In the genomic region with DNA sequence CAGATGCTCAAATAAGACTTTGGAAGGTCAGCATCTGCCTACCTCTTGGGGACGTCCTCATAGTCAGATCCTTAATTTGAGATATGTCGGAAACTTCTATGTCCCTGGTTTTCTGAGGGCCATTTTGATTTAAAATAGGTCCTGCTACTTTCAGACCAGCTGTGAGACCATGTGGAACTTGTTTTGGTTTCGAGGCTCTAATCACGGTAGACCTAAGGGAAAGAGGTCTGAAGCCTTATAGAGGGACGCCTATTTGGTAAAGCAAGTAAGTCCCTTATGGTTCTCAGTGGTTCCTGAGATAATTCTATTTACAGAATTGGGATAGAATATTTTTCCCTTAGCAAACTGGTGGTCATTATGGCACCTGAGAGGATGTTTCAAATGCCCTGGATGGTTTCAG, we compare ENCODE assay signal across 20 cellular contexts.
"Had no signal": no experiment of that assay in that cellular context is flagged by ENCODE, and none has a peak within 500 bp of the region (broad histone marks: within the 10 kb centered on the region; RNA-seq: fewer than 3 reads in every experiment).

No MANE protein-coding gene starts in this region.

- H3K9me3 Mint-ChIP-seq: activated CD4-positive, alpha-beta T cell treated with anti-CD3 and anti-CD28 coated beads, Interleukin-2, amount 10 ng/mL, durations not matched to agents 24 days and 14 days; activated CD8-positive, alpha-beta T cell treated with anti-CD3 and anti-CD28 coated beads for 36 hours; activated naive CD4-positive, alpha-beta T cell treated with anti-CD3 and anti-CD28 coated beads, Interleukin-2, amount 50 U/mL, for 72 hours; mesothelial cell of epicardium; natural killer cell treated with Interleukin-12 subunit alpha and Interleukin-12 subunit beta and Interleukin-15 and Interleukin-18, amount 100 ng/mL, for 72 hours had no signal

- H3K4me1 Mint-ChIP-seq: activated CD4-positive, alpha-beta T cell treated with anti-CD3 and anti-CD28 coated beads, Interleukin-2, amount 10 ng/mL, durations not matched to agents 24 days and 14 days; mesothelial cell of epicardium had no signal

- H3K36me3 Mint-ChIP-seq: activated naive CD4-positive, alpha-beta T cell treated with anti-CD3 and anti-CD28 coated beads, Interleukin-2, amount 50 U/mL, for 72 hours; mesothelial cell of epicardium; natural killer cell treated with Interleukin-12 subunit alpha and Interleukin-12 subunit beta and Interleukin-15 and Interleukin-18, amount 100 ng/mL, for 72 hours; stimulated activated naive B cell treated with anti-CD40 and anti-IgM and Interleukin-4, amounts not matched to agents 10 μg/mL and 1 μg/mL and 100 μg/mL, for 72 hours had no signal

- H3K27me3 ChIP-seq: adrenal gland, breast epithelium, esophagus muscularis mucosa, heart left ventricle, left lung, spleen, tibial artery had no signal

- DNase-seq: activated effector memory CD4-positive, alpha-beta T cell treated with anti-CD3 and anti-CD28 coated beads, Interleukin-2, amount 50 U/mL, for 16 hours; heart left ventricle; kidney; left lung; posterior cingulate gyrus; retina; spleen; stimulated activated naive B cell treated with anti-CD40 and anti-IgM and Interleukin-4, amounts not matched to agents 10 μg/mL and 1 μg/mL and 100 μg/mL, for 72 hours; tibial artery had no signal

- H3K36me3 ChIP-seq: adrenal gland, breast epithelium, esophagus muscularis mucosa, gastroesophageal sphincter, left lung, spleen, tibial artery had no signal

- H3K27ac Mint-ChIP-seq: activated CD4-positive, alpha-beta T cell treated with anti-CD3 and anti-CD28 coated beads, Interleukin-2, amount 10 ng/mL, durations not matched to agents 24 days and 14 days; activated CD8-positive, alpha-beta T cell treated with anti-CD3 and anti-CD28 coated beads for 36 hours; activated naive CD4-positive, alpha-beta T cell treated with anti-CD3 and anti-CD28 coated beads, Interleukin-2, amount 50 U/mL, for 72 hours; mesothelial cell of epicardium; natural killer cell treated with Interleukin-12 subunit alpha and Interleukin-12 subunit beta and Interleukin-15 and Interleukin-18, amount 100 ng/mL, for 72 hours; stimulated activated naive B cell treated with anti-CD40 and anti-IgM and Interleukin-4, amounts not matched to agents 10 μg/mL and 1 μg/mL and 100 μg/mL, for 72 hours had no signal

- H3K4me1 ChIP-seq: adrenal gland, breast epithelium, gastroesophageal sphincter, left lung, tibial artery had no signal

- H3K4me3 Mint-ChIP-seq: activated CD4-positive, alpha-beta T cell treated with anti-CD3 and anti-CD28 coated beads, Interleukin-2, amount 10 ng/mL, durations not matched to agents 24 days and 14 days; activated CD8-positive, alpha-beta T cell treated with anti-CD3 and anti-CD28 coated beads for 36 hours; mesothelial cell of epicardium; natural killer cell treated with Interleukin-12 subunit alpha and Interleukin-12 subunit beta and Interleukin-15 and Interleukin-18, amount 100 ng/mL, for 72 hours; stimulated activated naive B cell treated with anti-CD40 and anti-IgM and Interleukin-4, amounts not matched to agents 10 μg/mL and 1 μg/mL and 100 μg/mL, for 72 hours had no signal

- H3K4me3 ChIP-seq: adrenal gland, breast epithelium, esophagus muscularis mucosa, gastroesophageal sphincter, heart left ventricle, left lung, spleen, tibial artery had no signal

- H3K9me3 ChIP-seq: adrenal gland, breast epithelium, esophagus muscularis mucosa, gastroesophageal sphincter, left lung, spleen, tibial artery had no signal

- FAIRE-seq: astrocyte, endothelial cell of umbilical vein, kidney had no signal

- H3K27ac ChIP-seq: adrenal gland, breast epithelium, esophagus muscularis mucosa, gastroesophageal sphincter, heart left ventricle, left lung, spleen, tibial artery had no signal
